In the genomic region with DNA sequence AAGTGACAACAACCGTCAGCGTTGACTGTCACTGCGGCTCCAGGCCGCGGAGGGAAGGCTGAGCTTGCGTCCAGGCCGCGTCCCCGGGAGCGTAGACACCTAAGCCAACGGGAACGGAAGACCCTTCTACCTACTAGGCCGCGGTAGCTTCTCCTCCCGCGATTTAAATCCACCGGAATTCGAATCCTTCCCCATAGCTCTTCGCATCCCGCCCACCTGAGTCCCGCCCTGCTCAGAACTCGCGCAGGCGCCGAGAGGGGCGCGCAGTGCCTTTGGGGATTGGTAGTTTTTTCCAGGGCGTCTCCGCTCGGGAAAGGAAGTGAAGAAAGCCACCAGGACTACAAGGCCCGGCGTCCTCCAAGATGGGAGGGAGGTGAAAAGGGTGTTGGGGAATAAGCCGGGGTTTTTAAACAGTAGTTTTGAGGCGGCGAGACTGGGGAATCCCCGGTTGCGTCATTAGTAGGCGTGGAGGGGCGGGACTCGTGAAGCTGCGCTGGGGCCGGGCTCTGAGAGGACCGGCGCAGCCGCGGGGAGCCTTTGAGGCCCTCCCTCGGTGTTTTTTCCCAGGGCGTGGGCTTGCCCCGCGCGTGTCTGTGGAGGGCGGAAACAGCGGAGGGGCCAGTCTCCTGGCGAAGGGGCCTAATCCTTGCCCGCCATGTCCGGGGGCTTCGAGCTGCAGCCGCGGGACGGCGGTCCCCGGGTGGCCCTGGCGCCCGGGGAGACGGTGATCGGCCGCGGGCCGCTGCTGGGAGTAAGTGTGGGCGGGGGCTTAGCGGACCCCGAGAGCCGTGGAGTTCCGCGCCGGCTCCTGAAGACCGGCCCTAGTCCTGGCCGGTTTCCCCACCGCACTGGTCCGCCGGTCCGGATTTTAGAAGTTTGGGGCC, we compare ENCODE assay signal across 8 cellular contexts. TPM values are rescaled to one million over a fixed set of nuclear protein-coding genes. Genes with fewer than 3 reads are reported as not detected.
DNase-seq lines count a peak whose midpoint lies in the region; ATAC-seq, FAIRE-seq and TF ChIP-seq lines count a peak whose summit lies in the region.

A gene with protein sequence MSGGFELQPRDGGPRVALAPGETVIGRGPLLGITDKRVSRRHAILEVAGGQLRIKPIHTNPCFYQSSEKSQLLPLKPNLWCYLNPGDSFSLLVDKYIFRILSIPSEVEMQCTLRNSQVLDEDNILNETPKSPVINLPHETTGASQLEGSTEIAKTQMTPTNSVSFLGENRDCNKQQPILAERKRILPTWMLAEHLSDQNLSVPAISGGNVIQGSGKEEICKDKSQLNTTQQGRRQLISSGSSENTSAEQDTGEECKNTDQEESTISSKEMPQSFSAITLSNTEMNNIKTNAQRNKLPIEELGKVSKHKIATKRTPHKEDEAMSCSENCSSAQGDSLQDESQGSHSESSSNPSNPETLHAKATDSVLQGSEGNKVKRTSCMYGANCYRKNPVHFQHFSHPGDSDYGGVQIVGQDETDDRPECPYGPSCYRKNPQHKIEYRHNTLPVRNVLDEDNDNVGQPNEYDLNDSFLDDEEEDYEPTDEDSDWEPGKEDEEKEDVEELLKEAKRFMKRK (plus strand): TSS at position 509 of the 884 bp plus-strand sequence. CDS start 147 bp downstream, at position 656.
A gene with protein sequence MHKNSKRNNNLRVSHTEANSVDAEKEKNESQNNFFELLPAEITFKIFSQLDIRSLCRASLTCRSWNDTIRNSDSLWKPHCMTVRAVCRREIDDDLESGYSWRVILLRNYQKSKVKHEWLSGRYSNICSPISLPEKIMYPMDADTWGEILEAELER (minus strand): TSS at position 218 of the 884 bp plus-strand sequence. CDS start 2,149 bp downstream, outside the sequence.

- no peaks in the 10 kb centered on the region for H3K9me3 ChIP-seq in naive thymus-derived CD4-positive, alpha-beta T cell (ENCODE audit: control insufficient read depth in 2 of 3, low read length in 3 of 3)

- H3K36me3 ChIP-seq in naive thymus-derived CD4-positive, alpha-beta T cell (ENCODE audit: control insufficient read depth in 2 of 3, insufficient read depth in 3 of 3, low read length in 3 of 3): peaks cover 0 to 4% (median 0%) of the 10 kb centered on the region in 3 experiments

- no peaks in the 10 kb centered on the region for H3K27me3 ChIP-seq in naive thymus-derived CD4-positive, alpha-beta T cell (ENCODE audit: control insufficient read depth in 2 of 2, insufficient read depth in 2 of 2, low read length in 2 of 2)

- CTCF ChIA-PET in RWPE1 (lab: Yijun Ruan, JAX): interaction anchor here (1.1 kb wide), 1 partner anchor 7 kb away, joined by 3 read pairs; no protein-coding TSS in a partner anchor
- CTCF ChIA-PET in naive thymus-derived CD4-positive, alpha-beta T cell (lab: Charles Lee): interaction anchor here (1.0 to 5.7 kb wide), 6 partner anchors 14 to 457 kb away, joined by 3 to 76 read pairs (median 8); no protein-coding TSS in a partner anchor

- peaks cover 10 to 55% (median 39%) of the 10 kb centered on the region in 7 donors for H3K4me1 Mint-ChIP-seq in naive thymus-derived CD4-positive, alpha-beta T cell
- H3K4me1 Mint-ChIP-seq in stimulated activated memory B cell treated with anti-CD40 and anti-IgM and Interleukin-4, amounts not matched to agents 10 μg/mL and 1 μg/mL and 100 μg/mL, for 72 hours: peaks cover 30% of the 10 kb centered on the region

- ATAC-seq in naive thymus-derived CD4-positive, alpha-beta T cell: peak; percentile 94
- peak; percentile 98 for ATAC-seq in stimulated activated memory B cell treated with anti-CD40 and anti-IgM and Interleukin-4, amounts not matched to agents 10 μg/mL and 1 μg/mL and 100 μg/mL, for 72 hours

- peaks cover 7 to 23% of the 10 kb centered on the region in 2 donors for H3K4me1 ChIP-seq in naive thymus-derived CD4-positive, alpha-beta T cell (ENCODE audit: control insufficient read depth in 2 of 2, insufficient read depth in 2 of 2, low read length in 2 of 2)

- peak; percentile 54 for TF ChIP-seq POLR2A in H54 (IDR thresholded peaks at IDR 0.05; ENCODE audit: low read depth, low read length)

- POLR2A ChIA-PET in RWPE1 (lab: Yijun Ruan, JAX; ENCODE audit: low non-redundant PET): interaction anchor here (0.5 to 0.6 kb wide), 2 partner anchors 341 to 1348 kb away, joined by 3 to 5 read pairs; no protein-coding TSS in a partner anchor
- POLR2A ChIA-PET in naive thymus-derived CD4-positive, alpha-beta T cell (lab: Charles Lee): interaction anchor here (0.8 to 3.3 kb wide), 11 partner anchors 14 to 441 kb away, joined by 3 to 8 read pairs (median 4); no protein-coding TSS in a partner anchor

- peak within 1 kb of the TSS; percentile 88 to 99 (median 94) for H3K4me3 Mint-ChIP-seq in naive thymus-derived CD4-positive, alpha-beta T cell
- H3K4me3 Mint-ChIP-seq in stimulated activated memory B cell treated with anti-CD40 and anti-IgM and Interleukin-4, amounts not matched to agents 10 μg/mL and 1 μg/mL and 100 μg/mL, for 72 hours: peak within 1 kb of the TSS; percentile 95

- H3K27ac Mint-ChIP-seq in naive thymus-derived CD4-positive, alpha-beta T cell: peak within 1 kb of the TSS; percentile 80 to 97 (median 89)
- H3K27ac Mint-ChIP-seq in stimulated activated memory B cell treated with anti-CD40 and anti-IgM and Interleukin-4, amounts not matched to agents 10 μg/mL and 1 μg/mL and 100 μg/mL, for 72 hours: peak within 1 kb of the TSS; percentile 91

- intact Hi-C loops in naive thymus-derived CD4-positive, alpha-beta T cell (cut with micrococcal nuclease): loop anchor here (1.0 to 10.0 kb wide), 18 partner anchors 19 to 1825 kb away; a partner anchor contains a TSS

- peak; percentile 94 for FAIRE-seq in H54 (lab: Jason Lieb, UNC)

- H3K9me3 Mint-ChIP-seq in naive thymus-derived CD4-positive, alpha-beta T cell: no peaks in the 10 kb centered on the region
- H3K9me3 Mint-ChIP-seq in stimulated activated memory B cell treated with anti-CD40 and anti-IgM and Interleukin-4, amounts not matched to agents 10 μg/mL and 1 μg/mL and 100 μg/mL, for 72 hours: no peaks in the 10 kb centered on the region

- TF ChIP-seq CTCF in RWPE1 (conservative IDR thresholded peaks at IDR 0.05; ENCODE audit: low read depth): no peak
- no peak for TF ChIP-seq CTCF in fibroblast of mammary gland (conservative IDR thresholded peaks at IDR 0.05; ENCODE audit: control insufficient read depth, insufficient read depth, low read depth, low read length)

- H3K4me3 ChIP-seq in fibroblast of mammary gland (ENCODE audit: control insufficient read depth, low read depth, low read length): peak within 1 kb of the TSS; percentile 95
- H3K4me3 ChIP-seq in naive thymus-derived CD4-positive, alpha-beta T cell (ENCODE audit: low read length): peak within 1 kb of the TSS; percentile 99

- peak within 1 kb of the TSS; percentile 83 for H3K27ac ChIP-seq in RWPE1
- peak within 1 kb of the TSS; percentile 89 for H3K27ac ChIP-seq in naive thymus-derived CD4-positive, alpha-beta T cell (ENCODE audit: low read depth, low read length)

- DNase-seq in ELF-1 (ENCODE audit: low read depth, low spot score) (peak; percentile 99), H54 (ENCODE audit: insufficient read length, low spot score) (peak; percentile 76), LoVo (ENCODE audit: low spot score) (peak; percentile 98), RWPE1 (ENCODE audit: low spot score) (peak; percentile 93), fibroblast of mammary gland (ENCODE audit: low read depth) (peak; percentile 99)
- DNase-seq in activated T-helper 9 cell treated with anti-CD3 and anti-CD28 coated beads, Interleukin-2, amount 50 U/mL, for 16 hours (ENCODE audit: low read depth): peak; percentile 96
- peak; percentile 90 to 99 (median 99) for DNase-seq in naive thymus-derived CD4-positive, alpha-beta T cell

- no peaks in the 10 kb centered on the region for H3K27me3 Mint-ChIP-seq in naive thymus-derived CD4-positive, alpha-beta T cell
- H3K27me3 Mint-ChIP-seq in stimulated activated memory B cell treated with anti-CD40 and anti-IgM and Interleukin-4, amounts not matched to agents 10 μg/mL and 1 μg/mL and 100 μg/mL, for 72 hours: no peaks in the 10 kb centered on the region

- H3K36me3 Mint-ChIP-seq in naive thymus-derived CD4-positive, alpha-beta T cell: peaks cover 0 to 4% (median under 1%) of the 10 kb centered on the region in 5 donors
- H3K36me3 Mint-ChIP-seq in stimulated activated memory B cell treated with anti-CD40 and anti-IgM and Interleukin-4, amounts not matched to agents 10 μg/mL and 1 μg/mL and 100 μg/mL, for 72 hours: no peaks in the 10 kb centered on the region

RNA-seq across cellular contexts. Expression of the first gene that starts in this region (rescaled TPM):
- total RNA-seq in naive thymus-derived CD4-positive, alpha-beta T cell: 1 to 10 TPM; 2.9 to 8.9 (median 3.8) TPM
- 1 to 10 TPM; 1.4 TPM for polyA plus RNA-seq in naive thymus-derived CD4-positive, alpha-beta T cell

RNA-seq across cellular contexts. Expression of the second gene that starts in this region (rescaled TPM):
- total RNA-seq in naive thymus-derived CD4-positive, alpha-beta T cell: 1 to 10 TPM; 1.1 to 5.6 (median 1.7) TPM
- under 1 TPM; 0.49 to 0.53 TPM for polyA plus RNA-seq in naive thymus-derived CD4-positive, alpha-beta T cell

Comparison
In these comparisons a context has a peak if more than half of its experiments do, and no peak if none do; other contexts are left out.
1. Peak in every context shown above with its lines: DNase-seq, ATAC-seq, H3K4me3 ChIP-seq and H3K27ac ChIP-seq.